Comparison of ENCODE assay signal across 8 cellular contexts in the genomic region with DNA sequence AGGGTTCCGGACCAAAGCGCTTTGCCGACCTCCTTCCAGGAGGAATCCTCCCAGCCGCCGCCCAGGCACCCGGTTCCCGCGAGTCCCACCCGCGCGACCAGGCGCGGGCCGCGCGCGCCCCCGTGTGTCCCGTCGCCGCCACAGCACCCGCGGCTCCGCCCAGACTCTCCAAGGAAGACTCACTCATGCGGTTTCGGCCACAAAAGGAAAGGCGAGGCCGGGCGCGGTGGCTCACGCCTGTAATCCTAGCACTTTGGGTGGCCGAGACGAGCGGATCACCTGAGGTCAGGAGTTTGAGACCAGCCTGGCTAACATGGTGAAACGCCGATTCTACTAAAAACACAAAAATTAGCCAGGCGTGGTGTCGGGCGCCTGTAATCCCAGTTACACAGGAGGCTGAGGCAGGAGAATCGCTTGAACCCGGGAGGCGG. TPM values are rescaled to one million over a fixed set of nuclear protein-coding genes. Genes with fewer than 3 reads are reported as not detected.
DNase-seq lines count a peak whose midpoint lies in the region; ATAC-seq and TF ChIP-seq lines count a peak whose summit lies in the region.

No MANE protein-coding gene starts in this region.

- peaks cover 30 to 63% (median 52%) of the 10 kb centered on the region in 10 experiments for H3K4me1 ChIP-seq in BLaER1 treated with 17β-estradiol and CSF1 and Interleukin-3, amounts not matched to agents 10 nM and 100 nM
- H3K4me1 ChIP-seq in GM23248 (ENCODE audit: insufficient read depth) = no peaks in the 10 kb centered on the region
- peaks cover 11 to 34% of the 10 kb centered on the region in 2 donors for H3K4me1 ChIP-seq in left lung

- intact Hi-C loops in left lung (cut with DNase I) = no loop called here

- H3K36me3 ChIP-seq in BLaER1 treated with 17β-estradiol and CSF1 and Interleukin-3, amounts not matched to agents 10 nM and 100 nM = peaks cover 0 to 3% (median 0%) of the 10 kb centered on the region in 11 experiments; a peak in 2 of 22 replicates
- H3K36me3 ChIP-seq in GM23248 (ENCODE audit: low read depth) (no peaks in the 10 kb centered on the region), left lung (no peaks in the 10 kb centered on the region)

- H3K9ac ChIP-seq in BLaER1 treated with 17β-estradiol and CSF1 and Interleukin-3, amounts not matched to agents 10 nM and 100 nM = peak overlapping the region; percentile 39 to 60 (median 54); a peak in 17 of 22 replicates
- H3K9ac ChIP-seq in GM23248 = peak overlapping the region; percentile 51

- peak overlapping the region; percentile 50 for H2AFZ ChIP-seq in GM23248

- in situ Hi-C loops in GM23248 (cut with MboI) = no loop called here

- H3K27me3 ChIP-seq in BLaER1 treated with 17β-estradiol and CSF1 and Interleukin-3, amounts not matched to agents 10 nM and 100 nM = peaks cover 0 to 4% (median 0%) of the 10 kb centered on the region in 11 experiments; a peak in 1 of 22 replicates
- H3K27me3 ChIP-seq in GM23248 (replicated peaks; ENCODE audit: insufficient read depth) (no peaks in the 10 kb centered on the region), left lung (peaks cover 0 to 27% of the 10 kb centered on the region in 2 donors)

- DNase-seq in GM23248 (peak; percentile 93), NCI-H2171 treated with DMSO at 0.1 percent for 48 hours (lab: John Stamatoyannopoulos, UW) (peak; percentile 67), cerebellar cortex (ENCODE audit: low spot score) (peak; percentile 74), left lung (peak; percentile 83 to 98)
- peak; percentile 71 for DNase-seq in stimulated activated CD4-positive, alpha-beta T cell treated with anti-CD3 and anti-CD28 coated beads, Interleukin-4, amount 100 ng/mL, for 1 hour

- no peaks in the 10 kb centered on the region for H3K79me2 ChIP-seq in GM23248 (ENCODE audit: insufficient read depth)

- H4K20me1 ChIP-seq in BLaER1 treated with 17β-estradiol and CSF1 and Interleukin-3, amounts not matched to agents 10 nM and 100 nM = peaks cover 0 to 8% (median 0%) of the 10 kb centered on the region in 11 experiments; a peak in 6 of 22 replicates
- H4K20me1 ChIP-seq in GM23248 (ENCODE audit: insufficient read depth) = no peaks in the 10 kb centered on the region

- peak overlapping the region; percentile 75 to 99 (median 87) for H3K4me2 ChIP-seq in BLaER1 treated with 17β-estradiol and CSF1 and Interleukin-3, amounts not matched to agents 10 nM and 100 nM
- peak overlapping the region; percentile 55 for H3K4me2 ChIP-seq in GM23248 (ENCODE audit: unreplicated experiment)

- WGBS in GM23248 (ENCODE audit: low coverage in 1 of 2, low lambda C conversion rate in 2 of 2, missing lambda C conversion rate in 2 of 2), 2 experiments = 10 to 13% methylated on average over 29 to 35 of the region's 42 CpGs

- H3K9me3 ChIP-seq in BLaER1 treated with 17β-estradiol and CSF1 and Interleukin-3, amounts not matched to agents 10 nM and 100 nM (replicated peaks in 1 of 11) = no peaks in the 10 kb centered on the region
- H3K9me3 ChIP-seq in GM23248 (ENCODE audit: low read depth) (no peaks in the 10 kb centered on the region), left lung (no peaks in the 10 kb centered on the region)

- H3K4me3 ChIP-seq in BLaER1 treated with 17β-estradiol and CSF1 and Interleukin-3, amounts not matched to agents 10 nM and 100 nM = peak overlapping the region in 9 of 10 experiments; percentile 29 to 55 (median 43); a peak in 12 of 20 replicates
- H3K4me3 ChIP-seq in GM23248 (peak overlapping the region; percentile 43; the same call in 1 of the 2 replicates), left lung (no peak overlapping the region)

- no peaks in the 10 kb centered on the region for H3K9me2 ChIP-seq in GM23248 (ENCODE audit: insufficient read depth)

- peak overlapping the region in 1 of 11 experiments; percentile 16; a peak in 1 of 22 replicates for H3K27ac ChIP-seq in BLaER1 treated with 17β-estradiol and CSF1 and Interleukin-3, amounts not matched to agents 10 nM and 100 nM
- H3K27ac ChIP-seq in GM23248 (0 out of 2 replicates have a peak overlapping the region, but pooled peaks have one; percentile 18), left lung (no peak overlapping the region)

- peak; percentile 98 to 99 for TF ChIP-seq CTCF in left lung (IDR thresholded peaks at IDR 0.05)

- H3F3A ChIP-seq in GM23248 (ENCODE audit: insufficient read depth) = no peaks in the 10 kb centered on the region

- peak; percentile 58 to 61 for ATAC-seq in activated CD4-positive, CD25-positive, alpha-beta regulatory T cell treated with anti-CD3 and anti-CD28 coated beads, Interleukin-2, amount 50 U/mL, for 24 hours
- ATAC-seq in left lung (peak; percentile 82), HG02870 (IDR thresholded peaks at IDR 0.05; ENCODE audit: unreplicated experiment) (no peak)

RNA-seq across cellular contexts. Expression of a gene that starts 3.5 kb away (rescaled TPM):
- 11.0 and 15.6 TPM in 2 replicates for total RNA-seq in GM23248 (2014; rRNA removed; shearing (Covaris generic))
- polyA plus RNA-seq in GM23248 (2016; fragmentation: Nextera tagmentation; extraction: Ambion mirVana) = 21.1 TPM in 2 replicates
- 10 to 100 TPM; 13.9 to 14.3 TPM for total RNA-seq in left lung

RNA-seq across cellular contexts. Expression of a gene that starts 14.6 kb away (rescaled TPM):
- total RNA-seq in GM23248 (2014; rRNA removed; shearing (Covaris generic)) = 7.7 and 11.3 TPM in 2 replicates
- 5.1 and 5.6 TPM in 2 replicates for polyA plus RNA-seq in GM23248 (2016; fragmentation: Nextera tagmentation; extraction: Ambion mirVana)
- total RNA-seq in left lung = 10 to 100 TPM; 17.2 to 20.1 TPM

RNA-seq across cellular contexts. Expression of a gene that starts 19.6 kb away (rescaled TPM):
- not detected in 2 replicates for total RNA-seq in GM23248 (2014; rRNA removed; shearing (Covaris generic))
- polyA plus RNA-seq in GM23248 (2016; fragmentation: Nextera tagmentation; extraction: Ambion mirVana) = not detected in 2 replicates
- total RNA-seq in left lung = not detected

RNA-seq across cellular contexts. Expression of a gene that starts 29.0 kb away (rescaled TPM):
- not detected in 2 replicates for total RNA-seq in GM23248 (2014; rRNA removed; shearing (Covaris generic))
- 0.09 TPM in 1 of 2 replicates, not detected in the other for polyA plus RNA-seq in GM23248 (2016; fragmentation: Nextera tagmentation; extraction: Ambion mirVana)
- total RNA-seq in left lung = 1 to 10 TPM in 1 of 2 donors, under 1 TPM in 1; 0.85 to 2.2 TPM

RNA-seq across cellular contexts. Expression of a gene that starts 34.3 kb away (rescaled TPM):
- not detected in 2 replicates for total RNA-seq in GM23248 (2014; rRNA removed; shearing (Covaris generic))
- polyA plus RNA-seq in GM23248 (2016; fragmentation: Nextera tagmentation; extraction: Ambion mirVana) = 0.32 and 0.33 TPM in 2 replicates
- 1 to 10 TPM in 1 of 2 donors, not detected in 1; 2.3 TPM for total RNA-seq in left lung

Comparison
In these comparisons a context has a peak if more than half of its experiments do, and no peak if none do; other contexts are left out.
1. H3K4me3 ChIP-seq: peak in BLaER1 treated with 17β-estradiol and CSF1 and Interleukin-3, amounts not matched to agents 10 nM and 100 nM (9 of 10) and GM23248 (single experiment); none in left lung (0 of 2).
2. Peak in every context shown above with its lines, with median percentiles within 50 percentile points of each other: DNase-seq.